ENCODE assay signal across 1 cellular context in genomic region chr16:87918314-87918713, GRCh38.
TF ChIP-seq lines count a peak whose summit lies in the region.

No MANE protein-coding gene starts in this region.

TF ChIP-seq in H1, 55 proteins besides CTCF, POLR2A, EP300 and RAD21 (continued from another document):
- no peak for TF ChIP-seq CHD7 (IDR thresholded peaks at IDR 0.05; ENCODE audit: insufficient replicate concordance, low read length)
- no peak for TF ChIP-seq BCL11A (IDR thresholded peaks at IDR 0.05; ENCODE audit: low read depth in 2 of 2, low read length in 2 of 2)
- TF ChIP-seq CREB1 (IDR thresholded peaks at IDR 0.05): no peak
- no peak for TF ChIP-seq HDAC2 (IDR thresholded peaks at IDR 0.05; ENCODE audit: borderline replicate concordance in 1 of 2, low read depth in 2 of 2, low read length in 2 of 2)
- TF ChIP-seq NRF1 (IDR thresholded peaks at IDR 0.05; ENCODE audit: low read depth, low read length): no peak
- TF ChIP-seq TAF7 (optimal IDR thresholded peaks at IDR 0.05; ENCODE audit: borderline replicate concordance, low read depth, low read length): no peak
- no peak for TF ChIP-seq TAF1 (IDR thresholded peaks at IDR 0.05; ENCODE audit: low read depth, low read length)
- no peak for TF ChIP-seq CEBPB (IDR thresholded peaks at IDR 0.05; ENCODE audit: low read depth, low read length)
- TF ChIP-seq MAFK (IDR thresholded peaks at IDR 0.05; ENCODE audit: low read depth, low read length): no peak
- no peak for TF ChIP-seq ASH2L (IDR thresholded peaks at IDR 0.05; ENCODE audit: low read length)
- no peak for TF ChIP-seq RBBP5 (IDR thresholded peaks at IDR 0.05; ENCODE audit: borderline replicate concordance, low read depth, low read length)
TF ChIP-seq in H1: peak in this region for 0.
